ENCODE assay signal across 38 cellular contexts in the genomic region with DNA sequence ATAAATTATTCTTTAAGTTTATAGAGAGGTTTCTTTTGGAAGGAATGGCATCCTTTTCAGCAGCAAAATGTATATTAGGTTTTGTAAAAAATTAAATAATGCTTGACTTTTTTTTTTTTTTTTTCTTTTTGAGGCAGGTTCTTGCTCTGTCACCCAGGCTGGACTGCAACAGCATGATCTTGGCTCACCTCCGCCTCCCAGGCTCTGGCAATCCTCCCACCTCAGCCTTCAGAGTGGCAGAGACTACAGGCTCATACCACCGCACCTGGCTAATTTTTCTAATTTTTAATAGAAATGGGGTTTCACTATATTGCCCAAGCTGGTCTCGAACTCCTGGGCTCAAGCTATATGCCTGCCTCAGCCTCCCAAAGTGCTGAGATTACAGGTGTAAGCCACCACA.
"Had no signal": no experiment of that assay in that cellular context is flagged by ENCODE, and none has a peak within 500 bp of the region (broad histone marks: within the 10 kb centered on the region; RNA-seq: fewer than 3 reads in every experiment).

No MANE protein-coding gene starts in this region.

- DNase-seq: activated effector memory CD4-positive, alpha-beta T cell treated with anti-CD3 and anti-CD28 coated beads, Interleukin-2, amount 50 U/mL, for 16 hours; activated effector memory CD4-positive, alpha-beta T cell treated with Interleukin-2 at 50 U/mL for 16 hours; activated gamma-delta T cell; activated gamma-delta T cell treated with Interleukin-2 at 50 U/mL for 16 hours; activated naive CD4-positive, alpha-beta T cell; activated naive CD4-positive, alpha-beta T cell treated with anti-CD3 and anti-CD28 coated beads for 36 hours; activated naive CD4-positive, alpha-beta T cell treated with anti-CD3 and anti-CD28 coated beads, Interleukin-2, amount 10 ng/mL, durations not matched to agents 7 days and 5 days; activated naive CD4-positive, alpha-beta T cell treated with anti-CD3 and anti-CD28 coated beads, Interleukin-2, amount 50 U/mL, for 16 hours; activated naive CD4-positive, alpha-beta T cell treated with Interleukin-2 at 50 U/mL for 16 hours; activated naive CD8-positive, alpha-beta T cell treated with anti-CD3 and anti-CD28 coated beads for 36 hours; activated naive CD8-positive, alpha-beta T cell treated with anti-CD3 and anti-CD28 coated beads, Interleukin-2, amount 10 ng/mL, durations not matched to agents 7 days and 5 days; activated naive CD8-positive, alpha-beta T cell treated with anti-CD3 and anti-CD28 coated beads, Interleukin-2, amount 50 U/mL, for 24 hours; activated T-cell treated with anti-CD3 and anti-CD28 coated beads, Interleukin-2, amount 50 U/mL, for 1 hour; activated T-cell treated with anti-CD3 and anti-CD28 coated beads, Interleukin-2, amount 50 U/mL, for 24 hours; activated T-cell treated with anti-CD3 and anti-CD28 coated beads, Interleukin-2, amount 50 U/mL, for 4 hours; activated T-cell treated with anti-CD3 and anti-CD28 coated beads, Interleukin-2, amount 50 U/mL, for 48 hours; activated T-cell treated with anti-CD3 and anti-CD28 coated beads, Interleukin-2, amount 50 U/mL, for 72 hours; adrenal gland; amniotic stem cell; amygdala; anterior cingulate cortex; aorta; body of pancreas; brain microvascular endothelial cell; caudate nucleus; central memory CD4-positive, alpha-beta T cell; cerebellar nuclear complex had no signal

- H3K27me3 ChIP-seq: adrenal gland, ascending aorta, body of pancreas, brain microvascular endothelial cell, breast epithelium, cardiac muscle cell had no signal

- H3K9me3 ChIP-seq: adrenal gland, ascending aorta, body of pancreas, breast epithelium had no signal

- H3K4me3 ChIP-seq: adrenal gland, ascending aorta, body of pancreas, breast epithelium, cardiac muscle cell had no signal

- H3K9me3 Mint-ChIP-seq: activated naive CD4-positive, alpha-beta T cell treated with anti-CD3 and anti-CD28 coated beads, Interleukin-2, amount 50 U/mL, for 24 hours; activated naive CD8-positive, alpha-beta T cell treated with anti-CD3 and anti-CD28 coated beads for 36 hours; activated naive CD8-positive, alpha-beta T cell treated with anti-CD3 and anti-CD28 coated beads, Interleukin-2, amount 10 ng/mL, durations not matched to agents 7 days and 5 days; activated naive CD8-positive, alpha-beta T cell treated with anti-CD3 and anti-CD28 coated beads, Interleukin-2, amount 50 U/mL, for 24 hours; activated T-cell treated with anti-CD3 and anti-CD28 coated beads, Interleukin-2, amount 50 U/mL, for 24 hours; activated T-cell treated with anti-CD3 and anti-CD28 coated beads, Interleukin-2, amount 50 U/mL, for 72 hours; activated T-helper 1 cell treated with anti-CD3 and anti-CD28 coated beads, Interleukin-12 subunit alpha, Interleukin-12 subunit beta, Interleukin-2, Interleukin-4 antibody, amounts not matched to agents 30 ng/mL and 10 ng/mL and 1 ng/mL, durations not matched to agents 14 hours and 24 hours and 36 hours; activated T-helper 17 cell treated with anti-CD3 and anti-CD28 coated beads, Interleukin-2, amount 50 U/mL, for 72 hours; activated T-helper 2 cell treated with anti-CD3 and anti-CD28 coated beads, Interferon-gamma antibody, Interleukin-2, Interleukin-4, amounts not matched to agents 10 μg/mL and 5 μg/mL and 100 μg/mL, durations not matched to agents 14 hours and 24 hours and 36 hours; brain; central memory CD8-positive, alpha-beta T cell had no signal

- H3K36me3 Mint-ChIP-seq: activated naive CD4-positive, alpha-beta T cell treated with anti-CD3 and anti-CD28 coated beads, Interleukin-2, amount 10 ng/mL, durations not matched to agents 7 days and 5 days; activated naive CD4-positive, alpha-beta T cell treated with anti-CD3 and anti-CD28 coated beads, Interleukin-2, amount 50 U/mL, for 24 hours; activated naive CD4-positive, alpha-beta T cell treated with anti-CD3 and anti-CD28 coated beads, Interleukin-2, amount 50 U/mL, for 72 hours; activated naive CD8-positive, alpha-beta T cell; activated naive CD8-positive, alpha-beta T cell treated with anti-CD3 and anti-CD28 coated beads for 36 hours; activated naive CD8-positive, alpha-beta T cell treated with anti-CD3 and anti-CD28 coated beads, Interleukin-2, amount 10 ng/mL, durations not matched to agents 7 days and 5 days had no signal

- H3K4me1 ChIP-seq: adrenal gland, ascending aorta, breast epithelium had no signal

- H3K27ac Mint-ChIP-seq: activated naive CD4-positive, alpha-beta T cell treated with anti-CD3 and anti-CD28 coated beads for 36 hours; activated naive CD4-positive, alpha-beta T cell treated with anti-CD3 and anti-CD28 coated beads, Interleukin-2, amount 10 ng/mL, durations not matched to agents 7 days and 5 days; activated naive CD4-positive, alpha-beta T cell treated with anti-CD3 and anti-CD28 coated beads, Interleukin-2, amount 50 U/mL, for 24 hours; activated naive CD4-positive, alpha-beta T cell treated with anti-CD3 and anti-CD28 coated beads, Interleukin-2, amount 50 U/mL, for 72 hours; activated naive CD8-positive, alpha-beta T cell; activated naive CD8-positive, alpha-beta T cell treated with anti-CD3 and anti-CD28 coated beads for 36 hours; activated naive CD8-positive, alpha-beta T cell treated with anti-CD3 and anti-CD28 coated beads, Interleukin-2, amount 10 ng/mL, durations not matched to agents 7 days and 5 days; activated naive CD8-positive, alpha-beta T cell treated with anti-CD3 and anti-CD28 coated beads, Interleukin-2, amount 50 U/mL, for 24 hours; activated T-cell treated with anti-CD3 and anti-CD28 coated beads, Interleukin-2, amount 50 U/mL, for 24 hours; activated T-cell treated with anti-CD3 and anti-CD28 coated beads, Interleukin-2, amount 50 U/mL, for 72 hours; activated T-helper 1 cell treated with anti-CD3 and anti-CD28 coated beads, Interleukin-12 subunit alpha, Interleukin-12 subunit beta, Interleukin-2, Interleukin-4 antibody, amounts not matched to agents 30 ng/mL and 10 ng/mL and 1 ng/mL, durations not matched to agents 14 hours and 24 hours and 36 hours; activated T-helper 17 cell treated with anti-CD3 and anti-CD28 coated beads, Interleukin-2, amount 50 U/mL, for 72 hours; activated T-helper 2 cell treated with anti-CD3 and anti-CD28 coated beads, Interferon-gamma antibody, Interleukin-2, Interleukin-4, amounts not matched to agents 10 μg/mL and 5 μg/mL and 100 μg/mL, durations not matched to agents 14 hours and 24 hours and 36 hours; brain had no signal

- H3K27me3 Mint-ChIP-seq: activated naive CD4-positive, alpha-beta T cell treated with anti-CD3 and anti-CD28 coated beads, Interleukin-2, amount 10 ng/mL, durations not matched to agents 7 days and 5 days; activated naive CD8-positive, alpha-beta T cell; activated naive CD8-positive, alpha-beta T cell treated with anti-CD3 and anti-CD28 coated beads for 36 hours; activated naive CD8-positive, alpha-beta T cell treated with anti-CD3 and anti-CD28 coated beads, Interleukin-2, amount 10 ng/mL, durations not matched to agents 7 days and 5 days; activated naive CD8-positive, alpha-beta T cell treated with anti-CD3 and anti-CD28 coated beads, Interleukin-2, amount 50 U/mL, for 24 hours; activated T-cell treated with anti-CD3 and anti-CD28 coated beads, Interleukin-2, amount 50 U/mL, for 24 hours; activated T-helper 17 cell treated with anti-CD3 and anti-CD28 coated beads, Interleukin-2, amount 50 U/mL, for 72 hours; brain; central memory CD8-positive, alpha-beta T cell had no signal

- H3K27ac ChIP-seq: adrenal gland, ascending aorta, body of pancreas, brain microvascular endothelial cell, breast epithelium, cardiac muscle cell had no signal

- H3K4me1 Mint-ChIP-seq: activated naive CD4-positive, alpha-beta T cell treated with anti-CD3 and anti-CD28 coated beads, Interleukin-2, amount 10 ng/mL, durations not matched to agents 7 days and 5 days; activated naive CD4-positive, alpha-beta T cell treated with anti-CD3 and anti-CD28 coated beads, Interleukin-2, amount 50 U/mL, for 24 hours; activated naive CD8-positive, alpha-beta T cell treated with anti-CD3 and anti-CD28 coated beads for 36 hours; activated naive CD8-positive, alpha-beta T cell treated with anti-CD3 and anti-CD28 coated beads, Interleukin-2, amount 10 ng/mL, durations not matched to agents 7 days and 5 days; activated naive CD8-positive, alpha-beta T cell treated with anti-CD3 and anti-CD28 coated beads, Interleukin-2, amount 50 U/mL, for 24 hours; activated T-helper 17 cell treated with anti-CD3 and anti-CD28 coated beads, Interleukin-2, amount 50 U/mL, for 72 hours; central memory CD8-positive, alpha-beta T cell had no signal

- H3K36me3 ChIP-seq: adrenal gland, breast epithelium, cardiac muscle cell had no signal

- H3K4me3 Mint-ChIP-seq: activated naive CD4-positive, alpha-beta T cell treated with anti-CD3 and anti-CD28 coated beads for 36 hours; activated naive CD4-positive, alpha-beta T cell treated with anti-CD3 and anti-CD28 coated beads, Interleukin-2, amount 10 ng/mL, durations not matched to agents 7 days and 5 days; activated naive CD4-positive, alpha-beta T cell treated with anti-CD3 and anti-CD28 coated beads, Interleukin-2, amount 50 U/mL, for 24 hours; activated naive CD8-positive, alpha-beta T cell; activated naive CD8-positive, alpha-beta T cell treated with anti-CD3 and anti-CD28 coated beads for 36 hours; activated naive CD8-positive, alpha-beta T cell treated with anti-CD3 and anti-CD28 coated beads, Interleukin-2, amount 10 ng/mL, durations not matched to agents 7 days and 5 days; activated naive CD8-positive, alpha-beta T cell treated with anti-CD3 and anti-CD28 coated beads, Interleukin-2, amount 50 U/mL, for 24 hours; activated T-cell treated with anti-CD3 and anti-CD28 coated beads, Interleukin-2, amount 50 U/mL, for 24 hours; activated T-cell treated with anti-CD3 and anti-CD28 coated beads, Interleukin-2, amount 50 U/mL, for 4 hours; activated T-cell treated with anti-CD3 and anti-CD28 coated beads, Interleukin-2, amount 50 U/mL, for 72 hours; activated T-helper 1 cell treated with anti-CD3 and anti-CD28 coated beads, Interleukin-12 subunit alpha, Interleukin-12 subunit beta, Interleukin-2, Interleukin-4 antibody, amounts not matched to agents 30 ng/mL and 10 ng/mL and 1 ng/mL, durations not matched to agents 14 hours and 24 hours and 36 hours; activated T-helper 17 cell treated with anti-CD3 and anti-CD28 coated beads, Interleukin-2, amount 50 U/mL, for 72 hours; brain; central memory CD8-positive, alpha-beta T cell had no signal

- ATAC-seq: activated naive CD4-positive, alpha-beta T cell treated with anti-CD3 and anti-CD28 coated beads, Interleukin-2, amount 50 U/mL, for 72 hours; activated naive CD8-positive, alpha-beta T cell treated with anti-CD3 and anti-CD28 coated beads, Interleukin-2, amount 50 U/mL, for 24 hours; activated T-cell treated with anti-CD3 and anti-CD28 coated beads, Interleukin-2, amount 50 U/mL, for 4 hours; activated T-cell treated with anti-CD3 and anti-CD28 coated beads, Interleukin-2, amount 50 U/mL, for 72 hours; activated T-helper 17 cell treated with anti-CD3 and anti-CD28 coated beads, Interleukin-2, amount 50 U/mL, for 72 hours; body of pancreas had no signal
